20 cellular contexts compared by ENCODE assay signal in genomic region chr3:166444756-166445155, GRCh38.
DNase-seq lines count a peak whose midpoint lies in the region; ATAC-seq, FAIRE-seq and TF ChIP-seq lines count a peak whose summit lies in the region.
"Had no signal": no experiment of that assay in that cellular context is flagged by ENCODE, and none has a peak within 500 bp of the region (broad histone marks: within the 10 kb centered on the region; RNA-seq: fewer than 3 reads in every experiment).

No MANE protein-coding gene starts in this region.

- no peaks in the 10 kb centered on the region for H3K27me3 Mint-ChIP-seq in activated T-cell treated with anti-CD3 and anti-CD28 coated beads, Interleukin-2, amount 50 U/mL, for 24 hours
- H3K27me3 Mint-ChIP-seq: CD4-positive, CD25-positive, alpha-beta regulatory T cell; progenitor cell of endocrine pancreas; stimulated activated naive B cell treated with anti-CD40 and anti-IgM and Interleukin-4, amounts not matched to agents 10 μg/mL and 1 μg/mL and 100 μg/mL, for 72 hours; type B pancreatic cell had no signal

- no peaks in the 10 kb centered on the region for H3K36me3 Mint-ChIP-seq in activated T-cell treated with anti-CD3 and anti-CD28 coated beads, Interleukin-2, amount 50 U/mL, for 24 hours (ENCODE audit: low read depth)
- H3K36me3 Mint-ChIP-seq: CD4-positive, CD25-positive, alpha-beta regulatory T cell; immature natural killer cell; stimulated activated naive B cell treated with anti-CD40 and anti-IgM and Interleukin-4, amounts not matched to agents 10 μg/mL and 1 μg/mL and 100 μg/mL, for 72 hours; type B pancreatic cell had no signal

- intact Hi-C loops in Right ventricle myocardium inferior (cut with DNase I) (no loop called here), left ventricle myocardium inferior (cut with micrococcal nuclease) (no loop called here), kidney (cut with DNase I) (no loop called here)

- peak; percentile 34 for DNase-seq in Right ventricle myocardium inferior (ENCODE audit: missing footprints)
- DNase-seq in left ventricle myocardium inferior, result no peak
- DNase-seq in SHP77 treated with DMSO at 0.1 percent for 48 hours (lab: John Stamatoyannopoulos, UW), result peak; percentile 78
- DNase-seq in kidney, result peak; percentile 53
- no peak for DNase-seq in activated T-cell treated with anti-CD3 and anti-CD28 coated beads, Interleukin-2, amount 50 U/mL, for 24 hours
- DNase-seq in stimulated activated naive CD8-positive, alpha-beta T cell treated with anti-CD3 and anti-CD28 coated beads, Interleukin-15, Interleukin-2, amounts not matched to agents 100 U/mL and 50 U/mL, for 24 hours, result no peak
- DNase-seq: CD4-positive, CD25-positive, alpha-beta regulatory T cell; head of caudate nucleus; immature natural killer cell; mesendoderm; SJCRH30; stimulated activated naive B cell treated with anti-CD40 and anti-IgM and Interleukin-4, amounts not matched to agents 10 μg/mL and 1 μg/mL and 100 μg/mL, for 72 hours; T-helper 2 cell had no signal

- ATAC-seq in Right ventricle myocardium inferior (no peak), HG03571 (IDR thresholded peaks at IDR 0.05; ENCODE audit: unreplicated experiment) (no peak), HG02642 (IDR thresholded peaks at IDR 0.05; ENCODE audit: poor library complexity, unreplicated experiment) (no peak)
- ATAC-seq in stimulated activated naive CD8-positive, alpha-beta T cell treated with anti-CD3 and anti-CD28 coated beads, Interleukin-15, Interleukin-2, amounts not matched to agents 100 U/mL and 50 U/mL, for 24 hours, result no peak
- ATAC-seq: activated CD4-positive, CD25-positive, alpha-beta regulatory T cell treated with anti-CD3 and anti-CD28 coated beads, Interleukin-2, amount 50 U/mL, for 24 hours; stimulated activated naive B cell treated with anti-CD40 and anti-IgM and Interleukin-4, amounts not matched to agents 10 μg/mL and 1 μg/mL and 100 μg/mL, for 72 hours had no signal

- no peak overlapping the region for H3K27ac ChIP-seq in left ventricle myocardium inferior (replicated peaks)
- no peak overlapping the region for H3K27ac ChIP-seq in kidney (ENCODE audit: low read depth in 2 of 2, low read length in 2 of 2)
- H3K27ac ChIP-seq: SJCRH30 had no signal

- no peaks in the 10 kb centered on the region for H3K4me1 Mint-ChIP-seq in activated T-cell treated with anti-CD3 and anti-CD28 coated beads, Interleukin-2, amount 50 U/mL, for 24 hours (ENCODE audit: low read depth)
- H3K4me1 Mint-ChIP-seq: CD4-positive, CD25-positive, alpha-beta regulatory T cell; immature natural killer cell; stimulated activated naive B cell treated with anti-CD40 and anti-IgM and Interleukin-4, amounts not matched to agents 10 μg/mL and 1 μg/mL and 100 μg/mL, for 72 hours had no signal

- no peak overlapping the region for H3K27ac Mint-ChIP-seq in activated T-cell treated with anti-CD3 and anti-CD28 coated beads, Interleukin-2, amount 50 U/mL, for 24 hours
- H3K27ac Mint-ChIP-seq: activated T-helper 2 cell treated with anti-CD3 and anti-CD28 coated beads, Interferon-gamma antibody, Interleukin-2, Interleukin-4, amounts not matched to agents 10 μg/mL and 5 μg/mL and 100 μg/mL, durations not matched to agents 14 hours and 24 hours and 36 hours; CD4-positive, CD25-positive, alpha-beta regulatory T cell; immature natural killer cell; progenitor cell of endocrine pancreas; stimulated activated naive B cell treated with anti-CD40 and anti-IgM and Interleukin-4, amounts not matched to agents 10 μg/mL and 1 μg/mL and 100 μg/mL, for 72 hours; type B pancreatic cell had no signal

- H3K9me3 ChIP-seq in left ventricle myocardium inferior (replicated peaks) (no peaks in the 10 kb centered on the region), kidney (ENCODE audit: control insufficient read depth in 1 of 2, low read length in 2 of 2) (no peaks in the 10 kb centered on the region)
- H3K9me3 ChIP-seq: SJCRH30 had no signal

- H3K27me3 ChIP-seq in left ventricle myocardium inferior (ENCODE audit: low read depth), result no peaks in the 10 kb centered on the region
- H3K27me3 ChIP-seq: SJCRH30 had no signal

- H3K4me3 ChIP-seq in left ventricle myocardium inferior (no peak overlapping the region), kidney (ENCODE audit: low read length in 2 of 2) (no peak overlapping the region)
- H3K4me3 ChIP-seq: SJCRH30 had no signal

- H3K9ac ChIP-seq in kidney (ENCODE audit: low read length in 2 of 2), result no peak overlapping the region

- no peaks in the 10 kb centered on the region for H3K36me3 ChIP-seq in left ventricle myocardium inferior
- H3K36me3 ChIP-seq in kidney (ENCODE audit: control insufficient read depth in 1 of 2, insufficient read depth in 2 of 2, low read length in 2 of 2), result no peaks in the 10 kb centered on the region
- H3K36me3 ChIP-seq: SJCRH30 had no signal

- H3K9me3 Mint-ChIP-seq in activated T-cell treated with anti-CD3 and anti-CD28 coated beads, Interleukin-2, amount 50 U/mL, for 24 hours, result peaks cover 9% of the 10 kb centered on the region
- H3K9me3 Mint-ChIP-seq: nephron progenitor cell, type B pancreatic cell had no signal

- no peak for FAIRE-seq in kidney (lab: Jason Lieb, UNC)

- H3K4me3 Mint-ChIP-seq in activated T-cell treated with anti-CD3 and anti-CD28 coated beads, Interleukin-2, amount 50 U/mL, for 24 hours, result no peak overlapping the region
- H3K4me3 Mint-ChIP-seq: CD4-positive, CD25-positive, alpha-beta regulatory T cell; immature natural killer cell; nephron progenitor cell; stimulated activated naive B cell treated with anti-CD40 and anti-IgM and Interleukin-4, amounts not matched to agents 10 μg/mL and 1 μg/mL and 100 μg/mL, for 72 hours; type B pancreatic cell had no signal

- TF ChIP-seq CTCF in left ventricle myocardium inferior (IDR thresholded peaks at IDR 0.05; ENCODE audit: borderline replicate concordance) (no peak), kidney (IDR thresholded peaks at IDR 0.05; ENCODE audit: borderline replicate concordance, extremely low read depth, insufficient read depth) (no peak)

- H3K4me1 ChIP-seq in left ventricle myocardium inferior, result no peaks in the 10 kb centered on the region
- H3K4me1 ChIP-seq in kidney (ENCODE audit: control insufficient read depth in 1 of 2, insufficient read depth in 1 of 2, low read depth in 1 of 2, low read length in 2 of 2), result no peaks in the 10 kb centered on the region
- H3K4me1 ChIP-seq: SJCRH30 had no signal

Comparison
In these comparisons a context has a peak if more than half of its experiments do, and no peak if none do; other contexts are left out.
1. DNase-seq: peak in Right ventricle myocardium inferior (single experiment), SHP77 treated with DMSO at 0.1 percent for 48 hours (single experiment) and kidney (single experiment); none in left ventricle myocardium inferior (single experiment), activated T-cell treated with anti-CD3 and anti-CD28 coated beads, Interleukin-2, amount 50 U/mL, for 24 hours (single experiment) and stimulated activated naive CD8-positive, alpha-beta T cell treated with anti-CD3 and anti-CD28 coated beads, Interleukin-15, Interleukin-2, amounts not matched to agents 100 U/mL and 50 U/mL, for 24 hours (single experiment).